ENCODE assay signal across 1 cellular context in the genomic region with DNA sequence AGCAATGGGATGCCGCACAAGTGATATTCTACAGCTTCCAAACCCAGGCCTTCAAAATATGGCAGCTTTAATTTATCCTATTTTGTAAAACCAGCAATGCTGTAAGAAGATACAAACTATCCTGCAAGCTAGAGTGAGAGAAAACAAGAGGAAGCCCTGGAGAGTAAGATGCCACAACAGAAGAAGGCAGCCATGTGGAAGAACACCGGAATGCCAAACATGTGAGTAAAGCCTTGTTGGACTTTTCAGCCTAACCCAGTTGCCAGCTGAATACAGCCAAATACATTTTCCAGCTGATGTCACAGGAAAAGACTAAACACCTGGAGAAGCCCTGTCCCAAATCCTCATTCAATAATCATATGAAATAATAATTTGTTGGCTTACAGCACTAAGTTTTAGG.
TF ChIP-seq lines count a peak whose summit lies in the region.

No MANE protein-coding gene starts in this region.

TF ChIP-seq in GM23338, 12 proteins besides CTCF, POLR2A, EP300 and RAD21:
- TF ChIP-seq, protein P1, sequence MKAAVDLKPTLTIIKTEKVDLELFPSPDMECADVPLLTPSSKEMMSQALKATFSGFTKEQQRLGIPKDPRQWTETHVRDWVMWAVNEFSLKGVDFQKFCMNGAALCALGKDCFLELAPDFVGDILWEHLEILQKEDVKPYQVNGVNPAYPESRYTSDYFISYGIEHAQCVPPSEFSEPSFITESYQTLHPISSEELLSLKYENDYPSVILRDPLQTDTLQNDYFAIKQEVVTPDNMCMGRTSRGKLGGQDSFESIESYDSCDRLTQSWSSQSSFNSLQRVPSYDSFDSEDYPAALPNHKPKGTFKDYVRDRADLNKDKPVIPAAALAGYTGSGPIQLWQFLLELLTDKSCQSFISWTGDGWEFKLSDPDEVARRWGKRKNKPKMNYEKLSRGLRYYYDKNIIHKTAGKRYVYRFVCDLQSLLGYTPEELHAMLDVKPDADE (IDR thresholded peaks at IDR 0.05), result no peak
- TF ChIP-seq STAT1 (IDR thresholded peaks at IDR 0.05; ENCODE audit: unreplicated experiment) (no peak), NANOG (IDR thresholded peaks at IDR 0.05; ENCODE audit: borderline replicate concordance) (no peak), ZNF331 (CRISPR knock-in tag; IDR thresholded peaks at IDR 0.05; ENCODE audit: low read depth) (no peak), JUNB (IDR thresholded peaks at IDR 0.05; ENCODE audit: unreplicated experiment) (no peak), EZH2 (IDR thresholded peaks at IDR 0.05; ENCODE audit: low read depth, unreplicated experiment) (no peak), CREB1 (CRISPR knock-in tag; IDR thresholded peaks at IDR 0.05; ENCODE audit: low read depth) (no peak), POLR2AphosphoS5 (IDR thresholded peaks at IDR 0.05; ENCODE audit: low read depth) (no peak), ZNF462 (CRISPR knock-in tag; IDR thresholded peaks at IDR 0.05) (no peak), ZNF114 (CRISPR knock-in tag; IDR thresholded peaks at IDR 0.05) (no peak), EZH2phosphoT487 (IDR thresholded peaks at IDR 0.05; ENCODE audit: unreplicated experiment) (no peak)
- TF ChIP-seq, protein P2, sequence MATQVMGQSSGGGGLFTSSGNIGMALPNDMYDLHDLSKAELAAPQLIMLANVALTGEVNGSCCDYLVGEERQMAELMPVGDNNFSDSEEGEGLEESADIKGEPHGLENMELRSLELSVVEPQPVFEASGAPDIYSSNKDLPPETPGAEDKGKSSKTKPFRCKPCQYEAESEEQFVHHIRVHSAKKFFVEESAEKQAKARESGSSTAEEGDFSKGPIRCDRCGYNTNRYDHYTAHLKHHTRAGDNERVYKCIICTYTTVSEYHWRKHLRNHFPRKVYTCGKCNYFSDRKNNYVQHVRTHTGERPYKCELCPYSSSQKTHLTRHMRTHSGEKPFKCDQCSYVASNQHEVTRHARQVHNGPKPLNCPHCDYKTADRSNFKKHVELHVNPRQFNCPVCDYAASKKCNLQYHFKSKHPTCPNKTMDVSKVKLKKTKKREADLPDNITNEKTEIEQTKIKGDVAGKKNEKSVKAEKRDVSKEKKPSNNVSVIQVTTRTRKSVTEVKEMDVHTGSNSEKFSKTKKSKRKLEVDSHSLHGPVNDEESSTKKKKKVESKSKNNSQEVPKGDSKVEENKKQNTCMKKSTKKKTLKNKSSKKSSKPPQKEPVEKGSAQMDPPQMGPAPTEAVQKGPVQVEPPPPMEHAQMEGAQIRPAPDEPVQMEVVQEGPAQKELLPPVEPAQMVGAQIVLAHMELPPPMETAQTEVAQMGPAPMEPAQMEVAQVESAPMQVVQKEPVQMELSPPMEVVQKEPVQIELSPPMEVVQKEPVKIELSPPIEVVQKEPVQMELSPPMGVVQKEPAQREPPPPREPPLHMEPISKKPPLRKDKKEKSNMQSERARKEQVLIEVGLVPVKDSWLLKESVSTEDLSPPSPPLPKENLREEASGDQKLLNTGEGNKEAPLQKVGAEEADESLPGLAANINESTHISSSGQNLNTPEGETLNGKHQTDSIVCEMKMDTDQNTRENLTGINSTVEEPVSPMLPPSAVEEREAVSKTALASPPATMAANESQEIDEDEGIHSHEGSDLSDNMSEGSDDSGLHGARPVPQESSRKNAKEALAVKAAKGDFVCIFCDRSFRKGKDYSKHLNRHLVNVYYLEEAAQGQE (IDR thresholded peaks at IDR 0.05; ENCODE audit: unreplicated experiment), result no peak
